In the genomic region with DNA sequence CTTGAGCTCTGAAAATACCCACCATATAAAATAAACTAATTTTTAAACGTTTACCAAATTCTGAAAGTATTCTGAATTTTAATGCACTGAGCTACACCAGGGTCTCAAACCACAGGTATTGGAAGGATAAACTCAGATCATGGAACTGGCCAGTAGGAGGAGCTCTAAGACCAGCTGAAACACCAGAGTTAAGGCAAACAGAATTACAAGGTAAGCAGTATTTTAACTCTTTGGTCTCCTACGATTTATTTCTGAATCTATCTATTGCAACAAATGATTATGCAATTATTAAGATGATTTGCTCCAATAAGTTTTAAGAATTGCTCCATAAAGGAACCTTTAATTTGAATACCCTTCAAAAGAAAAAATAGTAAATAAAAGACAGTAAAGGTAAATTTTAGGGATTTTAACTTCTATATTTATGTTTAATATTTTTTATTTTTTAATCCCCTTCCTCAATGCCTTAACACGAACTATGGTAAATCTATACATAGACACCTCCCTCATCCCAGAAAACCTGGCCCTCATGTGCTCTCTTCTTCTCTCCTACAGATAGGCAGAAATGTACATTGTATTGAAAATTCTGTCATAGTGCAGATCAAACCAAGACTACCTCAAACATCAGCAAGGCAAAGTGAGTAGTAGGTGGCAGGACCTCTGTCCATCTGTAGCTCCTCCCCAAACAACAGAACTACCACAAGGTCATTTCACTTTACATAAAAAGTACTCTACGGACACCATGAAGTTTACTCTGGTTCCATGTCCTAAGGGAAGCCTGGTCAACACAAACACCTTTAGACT, we compare ENCODE assay signal across 8 cellular contexts. TPM values are rescaled to one million over a fixed set of nuclear protein-coding genes. Genes with fewer than 3 reads are reported as not detected.
A peak's percentile ranks its signal among the peaks of the same experiment; 100 is the strongest.
DNase-seq lines count a peak whose midpoint lies in the region; ATAC-seq, FAIRE-seq and TF ChIP-seq lines count a peak whose summit lies in the region.

No MANE protein-coding gene starts in this region.

- no peaks in the 10 kb centered on the region for H3K27me3 Mint-ChIP-seq in CD4-positive, alpha-beta T cell

- H3K36me3 Mint-ChIP-seq in CD4-positive, alpha-beta T cell (ENCODE audit: low read depth) = no peaks in the 10 kb centered on the region

- TF ChIP-seq CTCF in CD4-positive, alpha-beta T cell (IDR thresholded peaks at IDR 0.05) = peak; percentile 99
- TF ChIP-seq CTCF in dorsolateral prefrontal cortex (IDR thresholded peaks at IDR 0.05 in 54 of 56, conservative IDR thresholded peaks at IDR 0.05 in 2 of 56; ENCODE audit: low read depth in 1 of 56, partially characterized antibody in 56 of 56) = peak; percentile 81 to 99 (median 95)

- H3K9me3 Mint-ChIP-seq in CD4-positive, alpha-beta T cell = no peaks in the 10 kb centered on the region

- peak; percentile 18 to 73 (median 62) for DNase-seq in CD4-positive, alpha-beta T cell
- peak; percentile 15 for DNase-seq in GM19239 (ENCODE audit: insufficient read length, low spot score)
- DNase-seq in NCI-H748 (lab: John Stamatoyannopoulos, UW; ENCODE audit: unreplicated experiment) = peak; percentile 62
- DNase-seq in activated CD4-positive, alpha-beta T cell treated with anti-CD3 and anti-CD28 coated beads, Interleukin-2, amount 50 U/mL, for 1 hour = peak; percentile 67
- peak in 4 of 10 donors; percentile 59 to 91 (median 72) for DNase-seq in dorsolateral prefrontal cortex
- peak; percentile 94 for DNase-seq in medulla oblongata (ENCODE audit: extremely low spot score)
- peak; percentile 38 to 43 for DNase-seq in stimulated activated CD8-positive, alpha-beta memory T cell treated with anti-CD3 and anti-CD28 coated beads, Interleukin-4, amount 100 ng/mL, for 1 hour (ENCODE audit: low read depth in 2 of 2, low spot score in 1 of 2)

- no peaks in the 10 kb centered on the region for H3K27me3 ChIP-seq in CD4-positive, alpha-beta T cell (ENCODE audit: control insufficient read depth, insufficient read depth, low read length)
- no peaks in the 10 kb centered on the region for H3K27me3 ChIP-seq in dorsolateral prefrontal cortex

- peak overlapping the region in 1 of 59 donors; percentile 4 for H3K4me3 ChIP-seq in dorsolateral prefrontal cortex

- no peak overlapping the region for H3K4me3 Mint-ChIP-seq in CD4-positive, alpha-beta T cell

- H3K27ac Mint-ChIP-seq in CD4-positive, alpha-beta T cell = no peak overlapping the region

- intact Hi-C loops in CD4-positive, alpha-beta T cell (cut with DNase I, micrococcal nuclease) = loop anchor here (1.0 to 10.0 kb wide), 12 partner anchors 231 to 1599 kb away; partner anchors contain the start of gene MED23 (in 2 of the 2)
- intact Hi-C loops in dorsolateral prefrontal cortex (cut with DNase I) = loop anchor here (1.0 to 10.0 kb wide), 7 partner anchors 231 to 739 kb away; partner anchors contain the start of genes AKAP7 (in 1 of the 2) and MED23 (in 1 of the 2)

- FAIRE-seq in GM19239 (lab: Jason Lieb, UNC) = peak; percentile 92

- H3K4me1 Mint-ChIP-seq in CD4-positive, alpha-beta T cell (ENCODE audit: low read depth) = no peaks in the 10 kb centered on the region

- POLR2A ChIA-PET in CD4-positive, alpha-beta T cell (lab: Charles Lee) = interaction anchor here (0.7 to 1.5 kb wide), 5 partner anchors 231 to 743 kb away, joined by 3 to 6 read pairs (median 5); partner anchors contain the start of gene MED23

- ATAC-seq in CD4-positive, alpha-beta T cell (ENCODE audit: poor library complexity) = peak; percentile 92
- peak; percentile 93 for ATAC-seq in HG03432 (IDR thresholded peaks at IDR 0.05; ENCODE audit: unreplicated experiment)

- CTCF ChIA-PET in CD4-positive, alpha-beta T cell (lab: Charles Lee) = interaction anchor here (0.6 to 3.3 kb wide), 18 partner anchors 10 to 1029 kb away, joined by 3 to 21 read pairs (median 4); partner anchors contain the start of gene MED23

- H3K9me3 ChIP-seq in CD4-positive, alpha-beta T cell (ENCODE audit: control insufficient read depth, low read length) = no peaks in the 10 kb centered on the region

- no peak overlapping the region for H3K27ac ChIP-seq in CD4-positive, alpha-beta T cell (ENCODE audit: low read depth, low read length)
- H3K27ac ChIP-seq in dorsolateral prefrontal cortex = peak overlapping the region in 46 of 59 donors; percentile 1 to 95 (median 38)

RNA-seq across cellular contexts. Expression of gene SMLR1, which starts 58.4 kb away (rescaled TPM):
- total RNA-seq in CD4-positive, alpha-beta T cell = not detected
- not detected for total RNA-seq in dorsolateral prefrontal cortex
